Comparison of ENCODE assay signal across 13 cellular contexts in the genomic region with DNA sequence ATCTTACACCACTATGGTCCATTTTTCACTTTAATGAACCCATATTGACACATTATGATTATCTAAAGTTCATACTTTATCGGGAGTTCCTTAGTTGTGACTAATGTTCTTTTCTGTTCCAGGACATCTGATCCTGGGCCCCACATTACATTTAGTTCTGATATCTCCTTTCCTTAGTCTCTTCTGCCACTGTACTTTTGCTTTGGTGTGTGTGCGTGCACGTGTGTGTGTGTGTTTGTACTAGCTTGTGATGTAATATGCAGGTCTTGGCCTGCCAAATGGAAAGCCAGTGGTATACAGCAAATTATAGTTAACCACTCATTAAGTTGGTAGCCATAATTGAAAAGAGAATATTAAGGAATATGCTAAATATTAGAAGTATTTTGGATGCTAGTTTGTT.
DNase-seq lines count a peak whose midpoint lies in the region; ATAC-seq and TF ChIP-seq lines count a peak whose summit lies in the region.
"Had no signal": no experiment of that assay in that cellular context is flagged by ENCODE, and none has a peak within 500 bp of the region (broad histone marks: within the 10 kb centered on the region; RNA-seq: fewer than 3 reads in every experiment).

No MANE protein-coding gene starts in this region.

- no peak overlapping the region for H2AFZ ChIP-seq in mammary epithelial cell (ENCODE audit: low read depth, low read length)

- CTCF ChIA-PET in CD4-positive, alpha-beta memory T cell (lab: Charles Lee; ENCODE audit: partially characterized antibody) = interaction anchor here (0.7 to 2.4 kb wide), 16 partner anchors 9 to 249 kb away, joined by 3 to 21 read pairs (median 4); no protein-coding TSS in a partner anchor
- CTCF ChIA-PET in mammary epithelial cell (lab: Charles Lee; ENCODE audit: low non-redundant PET) = no interaction called here

- WGBS in mammary epithelial cell (ENCODE audit: low coverage, missing lambda C conversion rate) = 73% methylated on average over 3 of the region's 3 CpGs

- dilution Hi-C loops in mammary epithelial cell (cut with HindIII; ENCODE audit: low sequenced_read_pairs) = no loop called here

- intact Hi-C loops in CD4-positive, alpha-beta memory T cell (cut with micrococcal nuclease) = no loop called here
- intact Hi-C loops in mammary epithelial cell (cut with micrococcal nuclease) = no loop called here
- intact Hi-C loops in natural killer cell (cut with micrococcal nuclease) = no loop called here
- intact Hi-C loops in posterior cingulate gyrus (cut with DNase I) = no loop called here

- ATAC-seq in natural killer cell = no peak

- no peaks in the 10 kb centered on the region for H3K79me2 ChIP-seq in mammary epithelial cell (ENCODE audit: insufficient read depth, low read length)

- H3K27me3 ChIP-seq in CD4-positive, alpha-beta memory T cell (ENCODE audit: insufficient read depth, low read length) = no peaks in the 10 kb centered on the region
- no peaks in the 10 kb centered on the region for H3K27me3 ChIP-seq in mammary epithelial cell (ENCODE audit: insufficient read depth, low read length)

- peak overlapping the region; percentile 87 to 98 (median 92) for H3K27ac Mint-ChIP-seq in CD4-positive, alpha-beta memory T cell
- H3K27ac Mint-ChIP-seq in natural killer cell = peak overlapping the region; percentile 82 to 84
- H3K27ac Mint-ChIP-seq: CD14-positive monocyte had no signal

- BruUV-seq in mammary epithelial cell (replicated peaks; lab: Mats Ljungman, UMichigan) = no TSS peak

- no peaks in the 10 kb centered on the region for H3K36me3 Mint-ChIP-seq in CD4-positive, alpha-beta memory T cell
- no peaks in the 10 kb centered on the region for H3K36me3 Mint-ChIP-seq in natural killer cell

- in situ Hi-C loops in mammary epithelial cell (cut with MboI; ENCODE audit: low sequenced_read_pairs in 2 of 2) = no loop called here

- DNase-seq in CD4-positive, alpha-beta memory T cell = no peak
- DNase-seq in LHCN-M2 (ENCODE audit: low read depth) (peak; percentile 79), mammary epithelial cell (peak; percentile 17), natural killer cell (no peak), ureter (ENCODE audit: low spot score) (no peak), OCI-M2 (lab: John Stamatoyannopoulos, UW; ENCODE audit: unreplicated experiment) (no peak), posterior cingulate gyrus (no peak)
- DNase-seq in activated CD4-positive, CD25-positive, alpha-beta regulatory T cell treated with anti-CD3 and anti-CD28 coated beads, Interleukin-2, amount 50 U/mL, for 72 hours = no peak
- DNase-seq: activated gamma-delta T cell treated with Interleukin-2 at 50 U/mL for 16 hours; NCI-H1105 treated with DMSO at 0.1 percent for 48 hours; retina; stimulated activated CD4-positive, alpha-beta T cell treated with anti-CD3 and anti-CD28 coated beads, Interleukin-4, amount 100 ng/mL, for 24 hours had no signal

- H3K9me3 ChIP-seq in CD4-positive, alpha-beta memory T cell (ENCODE audit: control insufficient read depth in 1 of 2, low read length in 2 of 2) = no peaks in the 10 kb centered on the region
- H3K9me3 ChIP-seq in mammary epithelial cell (replicated peaks; ENCODE audit: insufficient read depth, low read length) = no peaks in the 10 kb centered on the region

- H3K27me3 Mint-ChIP-seq in CD4-positive, alpha-beta memory T cell = no peaks in the 10 kb centered on the region
- no peaks in the 10 kb centered on the region for H3K27me3 Mint-ChIP-seq in natural killer cell (ENCODE audit: low read depth in 2 of 2)

- no peak for TF ChIP-seq CTCF in mammary epithelial cell (conservative IDR thresholded peaks at IDR 0.05 in 1 of 2, IDR thresholded peaks at IDR 0.05 in 1 of 2; ENCODE audit: extremely low read depth in 1 of 2, insufficient read depth in 1 of 2, low read depth in 1 of 2, low read length in 2 of 2)
- TF ChIP-seq CTCF in natural killer cell (IDR thresholded peaks at IDR 0.05) = no peak

- H3K4me2 ChIP-seq in mammary epithelial cell (ENCODE audit: insufficient read depth, low read depth, low read length) = no peak overlapping the region

- peaks cover 70% of the 10 kb centered on the region for H3K4me1 ChIP-seq in CD4-positive, alpha-beta memory T cell (ENCODE audit: insufficient read depth, low read length)
- peaks cover 57% of the 10 kb centered on the region for H3K4me1 ChIP-seq in mammary epithelial cell (ENCODE audit: insufficient read depth, low read length)

- no peaks in the 10 kb centered on the region for H3K36me3 ChIP-seq in CD4-positive, alpha-beta memory T cell (ENCODE audit: insufficient read depth, low read length)
- no peaks in the 10 kb centered on the region for H3K36me3 ChIP-seq in mammary epithelial cell (ENCODE audit: insufficient read depth, low read length)

- H3K27ac ChIP-seq in CD4-positive, alpha-beta memory T cell (ENCODE audit: low read depth, low read length) = peak overlapping the region; percentile 58
- no peak overlapping the region for H3K27ac ChIP-seq in mammary epithelial cell (ENCODE audit: insufficient read depth, low read depth, low read length)

- H4K20me1 ChIP-seq in mammary epithelial cell (ENCODE audit: insufficient read depth, low read length) = no peaks in the 10 kb centered on the region

- H3K4me1 Mint-ChIP-seq in CD4-positive, alpha-beta memory T cell = peaks cover 55 to 76% (median 67%) of the 10 kb centered on the region in 4 donors
- H3K4me1 Mint-ChIP-seq in natural killer cell = peaks cover 54 to 67% of the 10 kb centered on the region in 2 donors

- no peak overlapping the region for H3K9ac ChIP-seq in mammary epithelial cell (ENCODE audit: insufficient read depth, low read length)

- H3K9me3 Mint-ChIP-seq in CD4-positive, alpha-beta memory T cell = peaks cover 0 to 5% (median 2%) of the 10 kb centered on the region in 8 donors
- peaks cover 0 to 3% of the 10 kb centered on the region in 2 donors for H3K9me3 Mint-ChIP-seq in natural killer cell

- peak overlapping the region in 1 of 2 donors; percentile 17 for H3K4me3 ChIP-seq in CD4-positive, alpha-beta memory T cell (ENCODE audit: low read length in 2 of 2)
- H3K4me3 ChIP-seq in mammary epithelial cell (replicated peaks in 1 of 3; ENCODE audit: insufficient read depth in 1 of 3, low read depth in 2 of 3, low read length in 3 of 3) = no peak overlapping the region

- peak overlapping the region; percentile 50 to 90 (median 80) for H3K4me3 Mint-ChIP-seq in CD4-positive, alpha-beta memory T cell
- H3K4me3 Mint-ChIP-seq in natural killer cell = peak overlapping the region; percentile 81

- POLR2A ChIA-PET in CD4-positive, alpha-beta memory T cell (lab: Charles Lee; ENCODE audit: partially characterized antibody) = interaction anchor here (0.6 to 11.1 kb wide), 15 partner anchors 14 to 130 kb away, joined by 3 to 322 read pairs (median 10); a partner anchor contains a TSS

Comparison
In these comparisons a context has a peak if more than half of its experiments do, and no peak if none do; other contexts are left out.
1. DNase-seq: peak in LHCN-M2 (single experiment) and mammary epithelial cell (single experiment); none in CD4-positive, alpha-beta memory T cell (0 of 5), natural killer cell (single experiment), ureter (single experiment), OCI-M2 (single experiment), posterior cingulate gyrus (0 of 10) and activated CD4-positive, CD25-positive, alpha-beta regulatory T cell treated with anti-CD3 and anti-CD28 coated beads, Interleukin-2, amount 50 U/mL, for 72 hours (single experiment).